ENCODE assay signal across 2 cellular contexts in genomic region chr2:176096243-176096985, GRCh38.
TF ChIP-seq lines count a peak whose summit lies in the region.

No MANE protein-coding gene starts in this region.

TF ChIP-seq in A549, 52 proteins besides CTCF, POLR2A, EP300 and RAD21:
- TF ChIP-seq RNF2 (IDR thresholded peaks at IDR 0.05; ENCODE audit: borderline replicate concordance, low read depth) (peak; percentile 69; the same call in 1 of the 2 replicates), CBX8 (IDR thresholded peaks at IDR 0.05) (0 out of 2 replicates have a peak, but pooled peaks have one; percentile 50), ELK1 (IDR thresholded peaks at IDR 0.05; ENCODE audit: low read depth, low read length) (no peak)

TF ChIP-seq in HepG2, 621 proteins besides CTCF, POLR2A, EP300 and RAD21 (continues in another document):
- no peak for TF ChIP-seq ZNF784 (CRISPR knock-in tag; IDR thresholded peaks at IDR 0.05; ENCODE audit: borderline replicate concordance)
- no peak for TF ChIP-seq LCORL (IDR thresholded peaks at IDR 0.05)
- TF ChIP-seq LCORL (CRISPR knock-in tag; IDR thresholded peaks at IDR 0.05), result no peak
- no peak for TF ChIP-seq SRSF1 (optimal IDR thresholded peaks at IDR 0.05; ENCODE audit: low read depth, low read length)
- no peak for TF ChIP-seq GLI4 (CRISPR knock-in tag; IDR thresholded peaks at IDR 0.05; ENCODE audit: borderline replicate concordance)
- TF ChIP-seq ATF5 (CRISPR knock-in tag; IDR thresholded peaks at IDR 0.05; ENCODE audit: low read depth), result no peak
- TF ChIP-seq ZNF367 (CRISPR knock-in tag; IDR thresholded peaks at IDR 0.05; ENCODE audit: borderline replicate concordance), result no peak
- no peak for TF ChIP-seq NAIF1 (CRISPR knock-in tag; IDR thresholded peaks at IDR 0.05; ENCODE audit: borderline replicate concordance)
- TF ChIP-seq ZNF7 (CRISPR knock-in tag; IDR thresholded peaks at IDR 0.05), result no peak
- TF ChIP-seq ZGPAT (CRISPR knock-in tag; IDR thresholded peaks at IDR 0.05), result no peak
- TF ChIP-seq NR1H2 (CRISPR knock-in tag; IDR thresholded peaks at IDR 0.05; ENCODE audit: borderline replicate concordance, low read depth), result no peak
- TF ChIP-seq ZNF780A (CRISPR knock-in tag; IDR thresholded peaks at IDR 0.05), result no peak
- TF ChIP-seq SNAI1 (CRISPR knock-in tag; IDR thresholded peaks at IDR 0.05; ENCODE audit: borderline replicate concordance), result no peak
- no peak for TF ChIP-seq HMGXB4 (CRISPR knock-in tag; IDR thresholded peaks at IDR 0.05; ENCODE audit: borderline replicate concordance in 1 of 2, low read depth in 1 of 2)
- no peak for TF ChIP-seq ZFP62 (CRISPR knock-in tag; IDR thresholded peaks at IDR 0.05)
- no peak for TF ChIP-seq FLYWCH1 (CRISPR knock-in tag; IDR thresholded peaks at IDR 0.05)
- TF ChIP-seq ZFP36 (IDR thresholded peaks at IDR 0.05; ENCODE audit: borderline replicate concordance, low read depth, low read length, partially characterized antibody), result peak; percentile 71
- no peak for TF ChIP-seq BRD4 (CRISPR knock-in tag; IDR thresholded peaks at IDR 0.05)
- TF ChIP-seq PHF8 (CRISPR knock-in tag; IDR thresholded peaks at IDR 0.05), result no peak
- no peak for TF ChIP-seq CHCHD3 (CRISPR knock-in tag; IDR thresholded peaks at IDR 0.05)
- no peak for TF ChIP-seq SOX6 (IDR thresholded peaks at IDR 0.05)
- TF ChIP-seq SOX6 (CRISPR knock-in tag; IDR thresholded peaks at IDR 0.05), result no peak
- TF ChIP-seq HCFC1 (IDR thresholded peaks at IDR 0.05; ENCODE audit: low read depth, low read length), result no peak
- no peak for TF ChIP-seq ETV5 (CRISPR knock-in tag; IDR thresholded peaks at IDR 0.05; ENCODE audit: borderline replicate concordance)
- TF ChIP-seq U2AF1 (optimal IDR thresholded peaks at IDR 0.05; ENCODE audit: low read depth, low read length), result no peak
- no peak for TF ChIP-seq FOXP4 (CRISPR knock-in tag; IDR thresholded peaks at IDR 0.05)
- no peak for TF ChIP-seq TSC22D2 (CRISPR knock-in tag; IDR thresholded peaks at IDR 0.05; ENCODE audit: borderline replicate concordance)
- TF ChIP-seq ZNF552 (CRISPR knock-in tag; IDR thresholded peaks at IDR 0.05; ENCODE audit: borderline replicate concordance), result no peak
- TF ChIP-seq SMAD3 (CRISPR knock-in tag; IDR thresholded peaks at IDR 0.05), result no peak
- no peak for TF ChIP-seq AFF4 (CRISPR knock-in tag; IDR thresholded peaks at IDR 0.05)
- TF ChIP-seq AKAP8 (CRISPR knock-in tag; IDR thresholded peaks at IDR 0.05), result no peak
- no peak for TF ChIP-seq PHF5A (CRISPR knock-in tag; IDR thresholded peaks at IDR 0.05; ENCODE audit: low read depth, unreplicated experiment)
- no peak for TF ChIP-seq ZNF451 (CRISPR knock-in tag; IDR thresholded peaks at IDR 0.05)
- no peak for TF ChIP-seq ZXDC (CRISPR knock-in tag; IDR thresholded peaks at IDR 0.05)
- 0 out of 2 replicates have a peak, but pooled peaks have one; percentile 22 for TF ChIP-seq HOXA5 (CRISPR knock-in tag; IDR thresholded peaks at IDR 0.05)
- peak; percentile 94 for TF ChIP-seq RNF2 (conservative IDR thresholded peaks at IDR 0.05; ENCODE audit: low read depth)
- no peak for TF ChIP-seq MTF2 (CRISPR knock-in tag; IDR thresholded peaks at IDR 0.05; ENCODE audit: borderline replicate concordance)
- no peak for TF ChIP-seq ZNF496 (CRISPR knock-in tag; IDR thresholded peaks at IDR 0.05; ENCODE audit: insufficient replicate concordance)
- TF ChIP-seq FOSL2 (CRISPR knock-in tag; IDR thresholded peaks at IDR 0.05), result no peak
- TF ChIP-seq CBX2 (IDR thresholded peaks at IDR 0.05; ENCODE audit: low read depth, low read length), result peak; percentile 99
- TF ChIP-seq CBX2 (CRISPR knock-in tag; IDR thresholded peaks at IDR 0.05; ENCODE audit: low read depth), result peak; percentile 100
- TF ChIP-seq HBP1 (CRISPR knock-in tag; IDR thresholded peaks at IDR 0.05; ENCODE audit: low read depth), result no peak
- no peak for TF ChIP-seq SNRNP70 (IDR thresholded peaks at IDR 0.05; ENCODE audit: low read depth, low read length)
- TF ChIP-seq SCMH1 (CRISPR knock-in tag; IDR thresholded peaks at IDR 0.05; ENCODE audit: borderline replicate concordance), result peak; percentile 79; the same call in 1 of the 2 replicates
- no peak for TF ChIP-seq ZNF749 (CRISPR knock-in tag; IDR thresholded peaks at IDR 0.05; ENCODE audit: borderline replicate concordance)
- TF ChIP-seq FOXA1 (IDR thresholded peaks at IDR 0.05), result no peak
- TF ChIP-seq FOXA1 (CRISPR knock-in tag; IDR thresholded peaks at IDR 0.05), result no peak
- peak; percentile 45; the same call in 1 of the 2 replicates for TF ChIP-seq ZNF800 (CRISPR knock-in tag; IDR thresholded peaks at IDR 0.05)
- TF ChIP-seq ZNF501 (CRISPR knock-in tag; IDR thresholded peaks at IDR 0.05), result no peak
